In genomic region chr11:120334894-120335462, GRCh38 we compare ENCODE assay signal across 1 cellular context.
A peak's percentile ranks its signal among the peaks of the same experiment; 100 is the strongest.
TF ChIP-seq lines count a peak whose summit lies in the region.

No MANE protein-coding gene starts in this region.

TF ChIP-seq in HEK293, 187 proteins besides CTCF, POLR2A, EP300 and RAD21 (continued from another document and continues in another):
- peak; percentile 76 for TF ChIP-seq PRDM4 (tag by site-specific recombination; IDR thresholded peaks at IDR 0.05)
- TF ChIP-seq ZNF558 (tag by site-specific recombination; IDR thresholded peaks at IDR 0.05): peak; percentile 77; the same call in 1 of the 2 replicates
- TF ChIP-seq ZNF112 (tag by site-specific recombination; IDR thresholded peaks at IDR 0.05): no peak
- TF ChIP-seq ZNF776 (tag by site-specific recombination; IDR thresholded peaks at IDR 0.05; ENCODE audit: borderline replicate concordance): no peak
- peak; percentile 99 for TF ChIP-seq ZNF629 (tag by site-specific recombination; IDR thresholded peaks at IDR 0.05)
- TF ChIP-seq ZNF114 (tag by site-specific recombination; IDR thresholded peaks at IDR 0.05): no peak
- no peak for TF ChIP-seq GLIS2 (tag by site-specific recombination; IDR thresholded peaks at IDR 0.05)
- TF ChIP-seq ZNF16 (tag by site-specific recombination; IDR thresholded peaks at IDR 0.05; ENCODE audit: low read depth): no peak
- no peak for TF ChIP-seq ZNF302 (tag by site-specific recombination; IDR thresholded peaks at IDR 0.05; ENCODE audit: low read depth)
- TF ChIP-seq YY2 (tag by site-specific recombination; IDR thresholded peaks at IDR 0.05): no peak
- TF ChIP-seq ZFHX2 (tag by site-specific recombination; conservative IDR thresholded peaks at IDR 0.05): no peak
- no peak for TF ChIP-seq ZNF426 (tag by site-specific recombination; IDR thresholded peaks at IDR 0.05)
- no peak for TF ChIP-seq ZNF585B (tag by site-specific recombination; IDR thresholded peaks at IDR 0.05)
- TF ChIP-seq SP7 (tag by site-specific recombination; IDR thresholded peaks at IDR 0.05): peak; percentile 84
- no peak for TF ChIP-seq ZNF404 (tag by site-specific recombination; IDR thresholded peaks at IDR 0.05)
- TF ChIP-seq ZNF621 (tag by site-specific recombination; IDR thresholded peaks at IDR 0.05): no peak
- TF ChIP-seq KLF8 (tag by site-specific recombination; IDR thresholded peaks at IDR 0.05): peak; percentile 50; the same call in 1 of the 2 replicates
- no peak for TF ChIP-seq ZNF311 (tag by site-specific recombination; IDR thresholded peaks at IDR 0.05; ENCODE audit: borderline replicate concordance)
- TF ChIP-seq ZNF521 (tag by site-specific recombination; IDR thresholded peaks at IDR 0.05): no peak
- peak; percentile 67 for TF ChIP-seq ZNF768 (tag by site-specific recombination; IDR thresholded peaks at IDR 0.05)
- TF ChIP-seq ZNF658 (tag by site-specific recombination; IDR thresholded peaks at IDR 0.05): no peak
- TF ChIP-seq ZNF596 (tag by site-specific recombination; IDR thresholded peaks at IDR 0.05): 0 out of 2 replicates have a peak, but pooled peaks have one; percentile 22
- peak; percentile 65; the same call in 1 of the 2 replicates for TF ChIP-seq ZNF10 (tag by site-specific recombination; IDR thresholded peaks at IDR 0.05)
- TF ChIP-seq ZNF146 (tag by site-specific recombination; IDR thresholded peaks at IDR 0.05): no peak
- peak; percentile 58; the same call in 1 of the 2 replicates for TF ChIP-seq ZNF184 (tag by site-specific recombination; IDR thresholded peaks at IDR 0.05)
- TF ChIP-seq SCRT2 (tag by site-specific recombination; IDR thresholded peaks at IDR 0.05): peak; percentile 95
- TF ChIP-seq ZNF843 (tag by site-specific recombination; IDR thresholded peaks at IDR 0.05): peak; percentile 86
- no peak for TF ChIP-seq RBAK (tag by site-specific recombination; IDR thresholded peaks at IDR 0.05)
- no peak; the same call in 1 of the 2 replicates for TF ChIP-seq ZNF335 (tag by site-specific recombination; conservative IDR thresholded peaks at IDR 0.05)
- TF ChIP-seq PATZ1 (tag by site-specific recombination; IDR thresholded peaks at IDR 0.05): peak; percentile 87
- TF ChIP-seq ZNF449 (tag by site-specific recombination; IDR thresholded peaks at IDR 0.05): peak; percentile 35; the same call in 1 of the 2 replicates
- no peak for TF ChIP-seq ZNF169 (tag by site-specific recombination; IDR thresholded peaks at IDR 0.05)
- no peak for TF ChIP-seq ZNF423 (tag by site-specific recombination; IDR thresholded peaks at IDR 0.05)
- TF ChIP-seq ZNF248 (tag by site-specific recombination; IDR thresholded peaks at IDR 0.05): no peak
- no peak for TF ChIP-seq ZNF155 (tag by site-specific recombination; IDR thresholded peaks at IDR 0.05)
- TF ChIP-seq, protein P1, sequence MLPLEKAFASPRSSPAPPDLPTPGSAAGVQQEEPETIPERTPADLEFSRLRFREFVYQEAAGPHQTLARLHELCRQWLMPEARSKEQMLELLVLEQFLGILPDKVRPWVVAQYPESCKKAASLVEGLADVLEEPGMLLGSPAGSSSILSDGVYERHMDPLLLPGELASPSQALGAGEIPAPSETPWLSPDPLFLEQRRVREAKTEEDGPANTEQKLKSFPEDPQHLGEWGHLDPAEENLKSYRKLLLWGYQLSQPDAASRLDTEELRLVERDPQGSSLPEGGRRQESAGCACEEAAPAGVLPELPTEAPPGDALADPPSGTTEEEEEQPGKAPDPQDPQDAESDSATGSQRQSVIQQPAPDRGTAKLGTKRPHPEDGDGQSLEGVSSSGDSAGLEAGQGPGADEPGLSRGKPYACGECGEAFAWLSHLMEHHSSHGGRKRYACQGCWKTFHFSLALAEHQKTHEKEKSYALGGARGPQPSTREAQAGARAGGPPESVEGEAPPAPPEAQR (tag by site-specific recombination; IDR thresholded peaks at IDR 0.05): no peak
- no peak for TF ChIP-seq EGR2 (tag by site-specific recombination; IDR thresholded peaks at IDR 0.05; ENCODE audit: low read depth)
- TF ChIP-seq ZNF510 (tag by site-specific recombination; IDR thresholded peaks at IDR 0.05; ENCODE audit: insufficient replicate concordance): no peak
- no peak for TF ChIP-seq MZF1 (tag by site-specific recombination; IDR thresholded peaks at IDR 0.05; ENCODE audit: borderline replicate concordance)
- TF ChIP-seq GLIS1 (tag by site-specific recombination; IDR thresholded peaks at IDR 0.05): 0 out of 2 replicates have a peak, but pooled peaks have one; percentile 24
- TF ChIP-seq OVOL3 (tag by site-specific recombination; IDR thresholded peaks at IDR 0.05): no peak
- TF ChIP-seq ZSCAN16 (tag by site-specific recombination; IDR thresholded peaks at IDR 0.05): no peak
- peak; percentile 76; the same call in 1 of the 2 replicates for TF ChIP-seq ZNF24 (tag by site-specific recombination; IDR thresholded peaks at IDR 0.05)
- TF ChIP-seq ZNF747 (tag by site-specific recombination; IDR thresholded peaks at IDR 0.05): no peak
- TF ChIP-seq ZIC2 (tag by site-specific recombination; IDR thresholded peaks at IDR 0.05): no peak
- no peak for TF ChIP-seq ZNF707 (tag by site-specific recombination; IDR thresholded peaks at IDR 0.05)
- TF ChIP-seq ZNF530 (tag by site-specific recombination; IDR thresholded peaks at IDR 0.05; ENCODE audit: low read depth): no peak
- no peak for TF ChIP-seq ZNF140 (tag by site-specific recombination; IDR thresholded peaks at IDR 0.05)
- no peak for TF ChIP-seq ZNF48 (tag by site-specific recombination; IDR thresholded peaks at IDR 0.05)
- no peak for TF ChIP-seq ZNF214 (tag by site-specific recombination; IDR thresholded peaks at IDR 0.05; ENCODE audit: borderline replicate concordance)
- no peak for TF ChIP-seq ZBTB7A (tag by site-specific recombination; IDR thresholded peaks at IDR 0.05; ENCODE audit: low read depth)
- TF ChIP-seq, protein P2, sequence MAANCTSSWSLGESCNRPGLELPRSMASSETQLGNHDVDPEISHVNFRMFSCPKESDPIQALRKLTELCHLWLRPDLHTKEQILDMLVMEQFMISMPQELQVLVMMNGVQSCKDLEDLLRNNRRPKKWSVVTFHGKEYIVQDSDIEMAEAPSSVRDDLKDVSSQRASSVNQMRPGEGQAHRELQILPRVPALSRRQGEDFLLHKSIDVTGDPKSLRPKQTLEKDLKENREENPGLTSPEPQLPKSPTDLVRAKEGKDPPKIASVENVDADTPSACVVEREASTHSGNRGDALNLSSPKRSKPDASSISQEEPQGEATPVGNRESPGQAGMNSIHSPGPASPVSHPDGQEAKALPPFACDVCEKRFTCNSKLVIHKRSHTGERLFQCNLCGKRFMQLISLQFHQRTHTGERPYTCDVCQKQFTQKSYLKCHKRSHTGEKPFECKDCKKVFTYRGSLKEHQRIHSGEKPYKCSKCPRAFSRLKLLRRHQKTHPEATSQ (tag by site-specific recombination; IDR thresholded peaks at IDR 0.05): no peak
- TF ChIP-seq PRDM1 (tag by site-specific recombination; IDR thresholded peaks at IDR 0.05): no peak
- TF ChIP-seq ZNF23 (tag by site-specific recombination; IDR thresholded peaks at IDR 0.05; ENCODE audit: borderline replicate concordance): no peak
- peak; percentile 75; the same call in 1 of the 2 replicates for TF ChIP-seq IKZF3 (tag by site-specific recombination; IDR thresholded peaks at IDR 0.05)
- peak; percentile 86 for TF ChIP-seq ZBTB17 (tag by site-specific recombination; IDR thresholded peaks at IDR 0.05)
- no peak for TF ChIP-seq ZNF354C (tag by site-specific recombination; IDR thresholded peaks at IDR 0.05; ENCODE audit: borderline replicate concordance, low read depth)
- TF ChIP-seq, protein P3, sequence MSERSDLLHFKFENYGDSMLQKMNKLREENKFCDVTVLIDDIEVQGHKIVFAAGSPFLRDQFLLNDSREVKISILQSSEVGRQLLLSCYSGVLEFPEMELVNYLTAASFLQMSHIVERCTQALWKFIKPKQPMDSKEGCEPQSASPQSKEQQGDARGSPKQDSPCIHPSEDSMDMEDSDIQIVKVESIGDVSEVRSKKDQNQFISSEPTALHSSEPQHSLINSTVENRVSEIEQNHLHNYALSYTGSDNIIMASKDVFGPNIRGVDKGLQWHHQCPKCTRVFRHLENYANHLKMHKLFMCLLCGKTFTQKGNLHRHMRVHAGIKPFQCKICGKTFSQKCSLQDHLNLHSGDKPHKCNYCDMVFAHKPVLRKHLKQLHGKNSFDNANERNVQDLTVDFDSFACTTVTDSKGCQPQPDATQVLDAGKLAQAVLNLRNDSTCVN (tag by site-specific recombination; optimal IDR thresholded peaks at IDR 0.05): no peak
- no peak for TF ChIP-seq ZNF292 (tag by site-specific recombination; IDR thresholded peaks at IDR 0.05; ENCODE audit: borderline replicate concordance, low read depth)
- no peak; the same call in 1 of the 2 replicates for TF ChIP-seq ZBTB6 (tag by site-specific recombination; IDR thresholded peaks at IDR 0.05)
- TF ChIP-seq ZNF175 (tag by site-specific recombination; IDR thresholded peaks at IDR 0.05): no peak
- TF ChIP-seq ZNF366 (tag by site-specific recombination; conservative IDR thresholded peaks at IDR 0.05): peak; percentile 95
- TF ChIP-seq ZBTB48 (tag by site-specific recombination; IDR thresholded peaks at IDR 0.05): no peak
- TF ChIP-seq ZNF76 (tag by site-specific recombination; IDR thresholded peaks at IDR 0.05; ENCODE audit: borderline replicate concordance, low read depth): no peak; the same call in 1 of the 2 replicates
- no peak for TF ChIP-seq SALL2 (tag by site-specific recombination; IDR thresholded peaks at IDR 0.05; ENCODE audit: borderline replicate concordance)
- TF ChIP-seq ZNF239 (tag by site-specific recombination; IDR thresholded peaks at IDR 0.05): no peak
- TF ChIP-seq TCF7L2 (IDR thresholded peaks at IDR 0.05; ENCODE audit: borderline replicate concordance, low read depth, low read length): no peak
- TF ChIP-seq MEIS1 (CRISPR knock-in tag; IDR thresholded peaks at IDR 0.05; ENCODE audit: borderline replicate concordance): no peak
- TF ChIP-seq ZNF623 (tag by site-specific recombination; IDR thresholded peaks at IDR 0.05): no peak
- TF ChIP-seq, protein P4, sequence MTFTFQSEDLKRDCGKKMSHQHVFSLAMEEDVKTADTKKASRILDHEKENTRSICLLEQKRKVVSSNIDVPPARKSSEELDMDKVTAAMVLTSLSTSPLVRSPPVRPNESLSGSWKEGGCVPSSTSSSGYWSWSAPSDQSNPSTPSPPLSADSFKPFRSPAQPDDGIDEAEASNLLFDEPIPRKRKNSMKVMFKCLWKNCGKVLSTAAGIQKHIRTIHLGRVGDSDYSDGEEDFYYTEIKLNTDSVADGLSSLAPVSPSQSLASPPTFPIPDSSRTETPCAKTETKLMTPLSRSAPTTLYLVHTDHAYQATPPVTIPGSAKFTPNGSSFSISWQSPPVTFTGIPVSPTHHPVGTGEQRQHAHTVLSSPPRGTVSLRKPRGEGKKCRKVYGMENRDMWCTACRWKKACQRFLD (tag by site-specific recombination; IDR thresholded peaks at IDR 0.05): no peak
- TF ChIP-seq ZNF670 (tag by site-specific recombination; IDR thresholded peaks at IDR 0.05; ENCODE audit: low read depth): no peak
- no peak for TF ChIP-seq ZNF121 (tag by site-specific recombination; IDR thresholded peaks at IDR 0.05)
- no peak for TF ChIP-seq ZNF837 (tag by site-specific recombination; IDR thresholded peaks at IDR 0.05)
